ENCODE assay signal across 1 cellular context in the genomic region with DNA sequence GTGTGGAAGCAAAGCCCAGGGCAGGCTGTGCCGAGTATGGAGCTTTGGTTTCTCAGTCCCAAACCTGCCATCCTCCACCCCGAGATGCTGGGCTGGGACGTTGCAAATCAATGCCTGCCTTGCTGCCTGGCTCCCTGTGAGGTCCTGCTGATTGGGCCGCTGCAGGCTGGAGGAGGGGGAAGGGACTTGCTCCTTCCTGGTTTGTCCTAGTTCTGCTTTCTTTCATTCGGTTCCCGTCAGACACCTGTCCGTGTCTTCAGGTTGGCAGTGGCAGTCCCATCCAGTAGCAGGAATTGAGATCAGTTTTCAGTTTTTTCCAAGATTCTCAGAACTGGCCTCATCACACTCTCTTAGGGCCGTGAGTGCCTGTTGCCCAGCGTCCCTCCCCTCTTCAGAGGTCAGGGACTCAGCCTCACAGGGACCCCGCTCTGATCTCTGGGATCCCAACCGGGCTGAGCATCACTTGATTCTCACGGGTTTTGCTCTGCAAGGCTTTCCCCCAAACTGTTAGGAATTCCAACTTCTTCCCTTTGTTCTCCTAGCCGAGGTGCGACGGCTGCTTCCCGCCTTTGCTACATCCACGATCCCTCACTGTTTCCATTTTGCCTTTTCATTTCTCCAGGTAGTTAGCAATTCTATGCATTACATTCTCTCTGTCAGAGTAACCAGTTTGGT.
TF ChIP-seq lines count a peak whose summit lies in the region.

No MANE protein-coding gene starts in this region.

TF ChIP-seq in GM23338, 12 proteins besides CTCF, POLR2A, EP300 and RAD21 (continued from another document):
- TF ChIP-seq, protein P1, sequence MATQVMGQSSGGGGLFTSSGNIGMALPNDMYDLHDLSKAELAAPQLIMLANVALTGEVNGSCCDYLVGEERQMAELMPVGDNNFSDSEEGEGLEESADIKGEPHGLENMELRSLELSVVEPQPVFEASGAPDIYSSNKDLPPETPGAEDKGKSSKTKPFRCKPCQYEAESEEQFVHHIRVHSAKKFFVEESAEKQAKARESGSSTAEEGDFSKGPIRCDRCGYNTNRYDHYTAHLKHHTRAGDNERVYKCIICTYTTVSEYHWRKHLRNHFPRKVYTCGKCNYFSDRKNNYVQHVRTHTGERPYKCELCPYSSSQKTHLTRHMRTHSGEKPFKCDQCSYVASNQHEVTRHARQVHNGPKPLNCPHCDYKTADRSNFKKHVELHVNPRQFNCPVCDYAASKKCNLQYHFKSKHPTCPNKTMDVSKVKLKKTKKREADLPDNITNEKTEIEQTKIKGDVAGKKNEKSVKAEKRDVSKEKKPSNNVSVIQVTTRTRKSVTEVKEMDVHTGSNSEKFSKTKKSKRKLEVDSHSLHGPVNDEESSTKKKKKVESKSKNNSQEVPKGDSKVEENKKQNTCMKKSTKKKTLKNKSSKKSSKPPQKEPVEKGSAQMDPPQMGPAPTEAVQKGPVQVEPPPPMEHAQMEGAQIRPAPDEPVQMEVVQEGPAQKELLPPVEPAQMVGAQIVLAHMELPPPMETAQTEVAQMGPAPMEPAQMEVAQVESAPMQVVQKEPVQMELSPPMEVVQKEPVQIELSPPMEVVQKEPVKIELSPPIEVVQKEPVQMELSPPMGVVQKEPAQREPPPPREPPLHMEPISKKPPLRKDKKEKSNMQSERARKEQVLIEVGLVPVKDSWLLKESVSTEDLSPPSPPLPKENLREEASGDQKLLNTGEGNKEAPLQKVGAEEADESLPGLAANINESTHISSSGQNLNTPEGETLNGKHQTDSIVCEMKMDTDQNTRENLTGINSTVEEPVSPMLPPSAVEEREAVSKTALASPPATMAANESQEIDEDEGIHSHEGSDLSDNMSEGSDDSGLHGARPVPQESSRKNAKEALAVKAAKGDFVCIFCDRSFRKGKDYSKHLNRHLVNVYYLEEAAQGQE (IDR thresholded peaks at IDR 0.05; ENCODE audit: unreplicated experiment) = no peak
- TF ChIP-seq EZH2phosphoT487 (IDR thresholded peaks at IDR 0.05; ENCODE audit: unreplicated experiment) (no peak), JUNB (IDR thresholded peaks at IDR 0.05; ENCODE audit: unreplicated experiment) (no peak), POLR2AphosphoS5 (IDR thresholded peaks at IDR 0.05; ENCODE audit: low read depth) (peak; percentile 28; the same call in 1 of the 2 replicates), ZNF331 (CRISPR knock-in tag; IDR thresholded peaks at IDR 0.05; ENCODE audit: low read depth) (no peak), CREB1 (CRISPR knock-in tag; IDR thresholded peaks at IDR 0.05; ENCODE audit: low read depth) (no peak), ZNF114 (CRISPR knock-in tag; IDR thresholded peaks at IDR 0.05) (no peak)
